Comparison of ENCODE assay signal across 9 cellular contexts in the genomic region with DNA sequence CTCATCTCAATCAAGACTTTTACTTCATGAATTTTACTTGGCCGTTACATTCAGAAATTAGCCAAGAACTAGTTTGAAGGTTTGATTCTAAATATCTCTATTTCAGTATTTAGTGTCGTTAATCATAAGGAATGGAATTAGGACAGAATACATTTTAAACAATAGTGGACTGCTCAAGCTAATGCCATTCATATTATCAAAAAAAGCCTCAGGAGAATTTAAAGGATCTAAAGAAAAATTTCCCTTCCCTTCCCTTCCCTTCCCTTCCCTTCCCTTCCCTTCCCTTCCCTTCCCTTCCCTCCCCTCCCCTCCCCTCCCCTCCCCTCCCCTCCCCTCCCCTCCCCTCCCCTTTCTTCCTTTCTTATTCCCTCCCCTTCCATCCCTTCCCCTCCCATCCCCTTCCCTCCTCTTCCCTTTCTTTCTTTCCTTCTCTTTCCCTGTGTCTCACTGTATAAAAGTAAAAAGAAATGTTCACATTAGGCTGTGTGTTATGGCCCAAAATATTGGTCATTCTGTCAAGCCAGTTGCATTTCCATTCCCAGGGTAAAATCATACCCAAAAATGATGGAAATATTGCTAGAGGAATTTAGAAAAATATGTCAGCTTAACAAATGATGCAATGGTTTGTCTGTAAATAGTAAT.
"Had no signal": no experiment of that assay in that cellular context is flagged by ENCODE, and none has a peak within 500 bp of the region (broad histone marks: within the 10 kb centered on the region; RNA-seq: fewer than 3 reads in every experiment).

No MANE protein-coding gene starts in this region.

- H3K9ac ChIP-seq: KMS-11 had no signal

- H3K27ac Mint-ChIP-seq: HFFc6 had no signal

- H3K4me3 ChIP-seq: HAP-1 had no signal

- H3K4me3 Mint-ChIP-seq: HFFc6 had no signal

- H3K4me2 ChIP-seq: KMS-11 had no signal

- H3K9me3 ChIP-seq: HAP-1 had no signal

- ATAC-seq: HCT116 had no signal

- H3K27ac ChIP-seq: HL-60, KMS-11 had no signal

- H3K36me3 ChIP-seq: HAP-1 had no signal

- DNase-seq: GOT3, H7, HFFc6, IMR-90, KBM-7 had no signal

- H3K4me1 ChIP-seq: HAP-1 had no signal
